17 cellular contexts compared by ENCODE assay signal in the genomic region with DNA sequence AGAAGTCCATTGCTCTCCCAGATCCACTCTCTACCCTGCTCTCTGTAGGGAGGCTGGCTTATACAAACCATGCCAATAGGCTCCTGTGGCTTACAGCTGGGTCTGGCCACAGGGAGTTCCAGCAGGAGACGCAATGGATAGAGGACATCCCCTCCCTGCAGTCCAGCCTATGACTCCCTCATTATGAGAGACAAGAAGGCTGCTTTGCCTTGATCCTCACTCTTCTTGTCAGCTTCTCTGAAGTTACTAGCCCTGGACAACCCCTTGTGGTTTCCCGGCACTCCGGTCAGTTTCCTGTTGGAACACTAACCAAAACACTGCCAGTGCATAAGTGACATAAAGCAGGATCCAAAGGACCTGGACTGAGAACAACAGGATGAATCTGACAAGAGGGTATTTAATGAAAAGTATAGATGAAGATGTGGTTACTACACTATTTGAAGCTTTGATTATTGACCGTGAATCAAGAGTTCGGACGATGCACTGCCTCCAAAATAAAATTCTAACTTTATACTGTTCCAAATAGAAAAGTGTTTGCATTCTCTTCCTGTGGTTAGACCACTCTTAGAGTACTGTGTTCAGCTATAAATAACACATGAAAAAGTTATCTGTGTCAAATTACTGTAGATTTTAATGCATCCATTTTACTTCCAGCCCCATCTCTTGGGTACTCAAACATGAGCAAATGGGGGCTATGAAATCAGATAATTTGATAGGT. TPM values are rescaled to one million over a fixed set of nuclear protein-coding genes. Genes with fewer than 3 reads are reported as not detected.
DNase-seq lines count a peak whose midpoint lies in the region; ATAC-seq, FAIRE-seq and TF ChIP-seq lines count a peak whose summit lies in the region.
"Had no signal": no experiment of that assay in that cellular context is flagged by ENCODE, and none has a peak within 500 bp of the region (broad histone marks: within the 10 kb centered on the region; RNA-seq: fewer than 3 reads in every experiment).

No MANE protein-coding gene starts in this region.

- intact Hi-C loops in posterior vena cava (cut with DNase I), result no loop called here

- DNase-seq in A172 (ENCODE audit: low spot score) (peak; percentile 55), GM12891 (ENCODE audit: insufficient read length, low spot score) (no peak), RPMI7951 (ENCODE audit: low read depth) (peak; percentile 79), fibroblast of pulmonary artery (ENCODE audit: low read depth) (peak; percentile 47), posterior vena cava (ENCODE audit: low spot score) (no peak), NCI-H1417 (lab: John Stamatoyannopoulos, UW) (no peak)
- DNase-seq in stimulated activated CD4-positive, alpha-beta T cell treated with anti-CD3 and anti-CD28 coated beads, Interleukin-4, amount 100 ng/mL, for 1 hour, result no peak
- DNase-seq: activated CD4-positive, CD25-positive, alpha-beta regulatory T cell; activated naive CD8-positive, alpha-beta T cell treated with anti-CD3 and anti-CD28 coated beads for 36 hours; DMS153; H7; NCI-H2171 treated with DMSO at 0.1 percent for 48 hours; stimulated activated CD4-positive, alpha-beta T cell treated with anti-CD3 and anti-CD28 coated beads, Interleukin-2, amount 100 ng/mL, for 24 hours; upper lobe of right lung had no signal

- no peak for TF ChIP-seq POLR2A in GM12891 (IDR thresholded peaks at IDR 0.05; ENCODE audit: low read depth, low read length)

- H3K4me3 ChIP-seq in fibroblast of pulmonary artery (replicated peaks; ENCODE audit: low read depth, low read length), result no peak overlapping the region
- H3K4me3 ChIP-seq: upper lobe of right lung had no signal

- FAIRE-seq in GM12891 (lab: Jason Lieb, UNC), result peak; percentile 43
- FAIRE-seq: GM12892, islet of Langerhans had no signal

- ATAC-seq in HG03521 (IDR thresholded peaks at IDR 0.05; ENCODE audit: unreplicated experiment), result no peak
- ATAC-seq: upper lobe of right lung had no signal

- no peak for TF ChIP-seq CTCF in fibroblast of pulmonary artery (IDR thresholded peaks at IDR 0.05; ENCODE audit: low read length, missing control alignments)

TF ChIP-seq in GM12891, 5 proteins besides CTCF, POLR2A, EP300 and RAD21:
- TF ChIP-seq TAF1 (IDR thresholded peaks at IDR 0.05; ENCODE audit: low read depth, low read length) (no peak), PAX5 (IDR thresholded peaks at IDR 0.05; ENCODE audit: insufficient read depth, low read length, severe bottlenecking) (no peak), SPI1 (IDR thresholded peaks at IDR 0.05; ENCODE audit: low read depth, low read length) (no peak), POU2F2 (IDR thresholded peaks at IDR 0.05; ENCODE audit: low read depth, low read length) (no peak), POLR2AphosphoS5 (IDR thresholded peaks at IDR 0.05; ENCODE audit: low read depth, low read length) (no peak)
TF ChIP-seq in GM12891: peak in this region for 0.

RNA-seq across cellular contexts. Expression of a gene that starts 32.7 kb away (rescaled TPM):
- total RNA-seq in A172 (2014; rRNA removed; shearing (Covaris generic)), result 1.2 and 3.2 TPM in 2 replicates
- polyA plus RNA-seq in GM12891 (2012; ENCODE audit: low read depth, missing spikeins), result 9.6 TPM
- 6.3 and 7.9 TPM in 2 replicates for total RNA-seq in RPMI7951 (2014; rRNA removed; shearing (Covaris generic))
- 10 to 100 TPM; 19.4 to 19.6 TPM for total RNA-seq in posterior vena cava

Comparison
In these comparisons a context has a peak if more than half of its experiments do, and no peak if none do; other contexts are left out.
1. DNase-seq: peak in A172 (single experiment), RPMI7951 (single experiment) and fibroblast of pulmonary artery (single experiment); none in GM12891 (single experiment), posterior vena cava (single experiment), NCI-H1417 (0 of 3) and stimulated activated CD4-positive, alpha-beta T cell treated with anti-CD3 and anti-CD28 coated beads, Interleukin-4, amount 100 ng/mL, for 1 hour (single experiment).